Comparison of ENCODE assay signal across 1 cellular context in the genomic region with DNA sequence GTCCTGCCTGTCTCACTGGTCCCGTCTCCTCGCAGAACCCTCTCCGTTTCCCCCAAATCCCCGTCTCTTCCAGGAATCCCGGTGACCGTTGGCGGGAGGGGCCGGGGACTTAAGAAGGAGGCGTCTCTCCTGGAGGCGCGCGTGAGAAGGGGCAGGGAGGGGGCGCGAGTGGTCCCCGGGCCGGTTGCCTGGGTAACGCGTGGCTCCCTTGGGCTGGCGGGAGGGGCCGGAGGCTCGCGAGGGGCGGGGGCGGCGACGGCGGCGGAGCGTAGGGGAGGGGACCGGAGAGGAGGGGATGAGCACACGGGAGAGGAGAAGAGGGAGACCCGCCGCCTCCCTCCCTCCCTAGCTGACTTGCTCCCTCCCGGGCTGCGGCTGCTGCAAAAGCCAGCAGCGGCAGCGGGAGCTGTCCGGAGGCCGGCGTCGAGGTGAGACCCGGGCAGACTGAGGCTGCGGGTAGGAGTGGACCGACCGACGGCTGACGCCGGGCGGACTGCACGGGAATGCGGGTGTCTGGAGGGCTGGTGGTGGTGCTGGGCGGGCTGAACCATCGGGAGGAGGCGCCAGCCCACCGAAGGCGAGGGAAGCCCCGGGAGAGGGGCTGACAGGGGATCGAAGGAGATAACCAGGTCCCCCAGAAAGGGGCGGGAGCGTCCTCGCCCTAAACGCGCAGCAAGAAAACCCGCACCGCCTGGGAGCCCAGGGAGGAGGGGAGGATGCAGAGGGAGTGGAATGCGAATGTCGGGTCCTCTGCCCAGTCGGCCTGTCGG.
TF ChIP-seq lines count a peak whose summit lies in the region.

A gene (plus strand): TSS at position 298 of the 770 bp plus-strand sequence. CDS start 862 bp downstream, outside the sequence.

TF ChIP-seq in HepG2, 621 proteins besides CTCF, POLR2A, EP300 and RAD21 (continued from another document and continues in another):
- TF ChIP-seq, protein P1, sequence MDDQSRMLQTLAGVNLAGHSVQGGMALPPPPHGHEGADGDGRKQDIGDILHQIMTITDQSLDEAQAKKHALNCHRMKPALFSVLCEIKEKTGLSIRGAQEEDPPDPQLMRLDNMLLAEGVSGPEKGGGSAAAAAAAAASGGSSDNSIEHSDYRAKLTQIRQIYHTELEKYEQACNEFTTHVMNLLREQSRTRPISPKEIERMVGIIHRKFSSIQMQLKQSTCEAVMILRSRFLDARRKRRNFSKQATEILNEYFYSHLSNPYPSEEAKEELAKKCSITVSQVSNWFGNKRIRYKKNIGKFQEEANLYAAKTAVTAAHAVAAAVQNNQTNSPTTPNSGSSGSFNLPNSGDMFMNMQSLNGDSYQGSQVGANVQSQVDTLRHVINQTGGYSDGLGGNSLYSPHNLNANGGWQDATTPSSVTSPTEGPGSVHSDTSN (CRISPR knock-in tag; IDR thresholded peaks at IDR 0.05; ENCODE audit: borderline replicate concordance): no peak
- TF ChIP-seq ZBTB42 (CRISPR knock-in tag; IDR thresholded peaks at IDR 0.05) (no peak; the same call in 1 of the 2 replicates), MEIS1 (CRISPR knock-in tag; IDR thresholded peaks at IDR 0.05; ENCODE audit: borderline replicate concordance) (no peak), YY1 (IDR thresholded peaks at IDR 0.05; ENCODE audit: insufficient read depth, insufficient replicate concordance, low read depth, low read length) (peak; percentile 30), SP4 (CRISPR knock-in tag; IDR thresholded peaks at IDR 0.05) (0 out of 2 replicates have a peak, but pooled peaks have one; percentile 19), HCFC1 (IDR thresholded peaks at IDR 0.05; ENCODE audit: low read depth, low read length) (no peak), SOX5 (CRISPR knock-in tag; IDR thresholded peaks at IDR 0.05; ENCODE audit: borderline replicate concordance) (no peak), MIER3 (CRISPR knock-in tag; IDR thresholded peaks at IDR 0.05; ENCODE audit: borderline replicate concordance) (no peak), RBFOX2 (IDR thresholded peaks at IDR 0.05; ENCODE audit: low read depth, low read length) (no peak), FOXP1 (IDR thresholded peaks at IDR 0.05) (no peak), FOXP1 (CRISPR knock-in tag; IDR thresholded peaks at IDR 0.05) (no peak), FOXK1 (CRISPR knock-in tag; IDR thresholded peaks at IDR 0.05; ENCODE audit: borderline replicate concordance, low read depth) (no peak), KDM3A (CRISPR knock-in tag; IDR thresholded peaks at IDR 0.05; ENCODE audit: low read depth) (0 out of 2 replicates have a peak, but pooled peaks have one; percentile 6), NFIB (CRISPR knock-in tag; IDR thresholded peaks at IDR 0.05; ENCODE audit: borderline replicate concordance) (no peak), GATAD1 (CRISPR knock-in tag; IDR thresholded peaks at IDR 0.05) (peak; percentile 30; the same call in 1 of the 2 replicates), ZNF879 (CRISPR knock-in tag; IDR thresholded peaks at IDR 0.05) (peak; percentile 72), ZNF564 (CRISPR knock-in tag; IDR thresholded peaks at IDR 0.05) (0 out of 2 replicates have a peak, but pooled peaks have one; percentile 12), TBP (CRISPR knock-in tag; IDR thresholded peaks at IDR 0.05) (no peak), EHMT2 (IDR thresholded peaks at IDR 0.05; ENCODE audit: borderline replicate concordance, low read depth, low read length) (no peak), NFKBIZ (CRISPR knock-in tag; IDR thresholded peaks at IDR 0.05) (no peak), SATB2 (CRISPR knock-in tag; IDR thresholded peaks at IDR 0.05) (no peak), ZNF891 (CRISPR knock-in tag; IDR thresholded peaks at IDR 0.05) (0 out of 2 replicates have a peak, but pooled peaks have one; percentile 2), PHB2 (IDR thresholded peaks at IDR 0.05; ENCODE audit: partially characterized antibody) (no peak), AKAP8 (CRISPR knock-in tag; IDR thresholded peaks at IDR 0.05) (no peak), HNRNPH1 (optimal IDR thresholded peaks at IDR 0.05; ENCODE audit: low read depth, low read length) (no peak), ZNF253 (CRISPR knock-in tag; IDR thresholded peaks at IDR 0.05; ENCODE audit: borderline replicate concordance) (no peak), ZNF136 (CRISPR knock-in tag; IDR thresholded peaks at IDR 0.05; ENCODE audit: low read depth) (no peak), ZNF761 (CRISPR knock-in tag; conservative IDR thresholded peaks at IDR 0.05) (no peak), SUZ12 (IDR thresholded peaks at IDR 0.05; ENCODE audit: low read depth, low read length) (no peak), HNRNPL (IDR thresholded peaks at IDR 0.05; ENCODE audit: low read depth, low read length) (no peak), KLF15 (CRISPR knock-in tag; IDR thresholded peaks at IDR 0.05; ENCODE audit: borderline replicate concordance) (no peak), ZNF431 (CRISPR knock-in tag; IDR thresholded peaks at IDR 0.05; ENCODE audit: borderline replicate concordance, low read depth) (no peak), HNRNPK (IDR thresholded peaks at IDR 0.05; ENCODE audit: low read depth, low read length, poor library complexity, severe bottlenecking) (peak; percentile 35), ZNF569 (CRISPR knock-in tag; IDR thresholded peaks at IDR 0.05; ENCODE audit: borderline replicate concordance) (no peak), JARID2 (CRISPR knock-in tag; IDR thresholded peaks at IDR 0.05; ENCODE audit: insufficient replicate concordance) (no peak), ZNF432 (CRISPR knock-in tag; IDR thresholded peaks at IDR 0.05; ENCODE audit: borderline replicate concordance) (no peak), ZSCAN22 (CRISPR knock-in tag; IDR thresholded peaks at IDR 0.05) (no peak), ZBTB3 (CRISPR knock-in tag; IDR thresholded peaks at IDR 0.05; ENCODE audit: borderline replicate concordance, low read depth) (0 out of 2 replicates have a peak, but pooled peaks have one; percentile 24)
- TF ChIP-seq, protein P2, sequence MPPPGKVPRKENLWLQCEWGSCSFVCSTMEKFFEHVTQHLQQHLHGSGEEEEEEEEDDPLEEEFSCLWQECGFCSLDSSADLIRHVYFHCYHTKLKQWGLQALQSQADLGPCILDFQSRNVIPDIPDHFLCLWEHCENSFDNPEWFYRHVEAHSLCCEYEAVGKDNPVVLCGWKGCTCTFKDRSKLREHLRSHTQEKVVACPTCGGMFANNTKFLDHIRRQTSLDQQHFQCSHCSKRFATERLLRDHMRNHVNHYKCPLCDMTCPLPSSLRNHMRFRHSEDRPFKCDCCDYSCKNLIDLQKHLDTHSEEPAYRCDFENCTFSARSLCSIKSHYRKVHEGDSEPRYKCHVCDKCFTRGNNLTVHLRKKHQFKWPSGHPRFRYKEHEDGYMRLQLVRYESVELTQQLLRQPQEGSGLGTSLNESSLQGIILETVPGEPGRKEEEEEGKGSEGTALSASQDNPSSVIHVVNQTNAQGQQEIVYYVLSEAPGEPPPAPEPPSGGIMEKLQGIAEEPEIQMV (CRISPR knock-in tag; IDR thresholded peaks at IDR 0.05; ENCODE audit: low read depth): no peak
- TF ChIP-seq, protein P3, sequence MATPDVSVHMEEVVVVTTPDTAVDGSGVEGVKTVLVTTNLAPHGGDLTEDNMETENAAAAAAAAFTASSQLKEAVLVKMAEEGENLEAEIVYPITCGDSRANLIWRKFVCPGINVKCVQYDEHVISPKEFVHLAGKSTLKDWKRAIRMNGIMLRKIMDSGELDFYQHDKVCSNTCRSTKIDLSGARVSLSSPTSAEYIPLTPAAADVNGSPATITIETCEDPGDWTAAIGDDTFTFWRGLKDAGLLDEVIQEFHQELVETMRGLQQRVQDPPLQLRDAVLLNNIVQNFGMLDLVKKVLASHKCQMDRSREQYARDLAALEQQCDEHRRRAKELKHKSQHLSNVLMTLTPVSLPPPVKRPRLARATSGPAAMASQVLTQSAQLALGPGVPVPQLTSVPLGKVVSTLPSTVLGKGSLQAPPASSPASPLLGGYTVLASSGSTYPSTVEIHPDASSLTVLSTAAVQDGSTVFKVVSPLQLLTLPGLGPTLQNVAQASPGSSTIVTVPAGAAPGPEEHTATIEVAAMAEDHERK (CRISPR knock-in tag; IDR thresholded peaks at IDR 0.05; ENCODE audit: low read depth): no peak
- TF ChIP-seq, protein P4, sequence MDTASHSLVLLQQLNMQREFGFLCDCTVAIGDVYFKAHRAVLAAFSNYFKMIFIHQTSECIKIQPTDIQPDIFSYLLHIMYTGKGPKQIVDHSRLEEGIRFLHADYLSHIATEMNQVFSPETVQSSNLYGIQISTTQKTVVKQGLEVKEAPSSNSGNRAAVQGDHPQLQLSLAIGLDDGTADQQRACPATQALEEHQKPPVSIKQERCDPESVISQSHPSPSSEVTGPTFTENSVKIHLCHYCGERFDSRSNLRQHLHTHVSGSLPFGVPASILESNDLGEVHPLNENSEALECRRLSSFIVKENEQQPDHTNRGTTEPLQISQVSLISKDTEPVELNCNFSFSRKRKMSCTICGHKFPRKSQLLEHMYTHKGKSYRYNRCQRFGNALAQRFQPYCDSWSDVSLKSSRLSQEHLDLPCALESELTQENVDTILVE (CRISPR knock-in tag; IDR thresholded peaks at IDR 0.05): no peak
- TF ChIP-seq, protein P5, sequence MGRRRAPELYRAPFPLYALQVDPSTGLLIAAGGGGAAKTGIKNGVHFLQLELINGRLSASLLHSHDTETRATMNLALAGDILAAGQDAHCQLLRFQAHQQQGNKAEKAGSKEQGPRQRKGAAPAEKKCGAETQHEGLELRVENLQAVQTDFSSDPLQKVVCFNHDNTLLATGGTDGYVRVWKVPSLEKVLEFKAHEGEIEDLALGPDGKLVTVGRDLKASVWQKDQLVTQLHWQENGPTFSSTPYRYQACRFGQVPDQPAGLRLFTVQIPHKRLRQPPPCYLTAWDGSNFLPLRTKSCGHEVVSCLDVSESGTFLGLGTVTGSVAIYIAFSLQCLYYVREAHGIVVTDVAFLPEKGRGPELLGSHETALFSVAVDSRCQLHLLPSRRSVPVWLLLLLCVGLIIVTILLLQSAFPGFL (CRISPR knock-in tag; IDR thresholded peaks at IDR 0.05): no peak
- TF ChIP-seq, protein P6, sequence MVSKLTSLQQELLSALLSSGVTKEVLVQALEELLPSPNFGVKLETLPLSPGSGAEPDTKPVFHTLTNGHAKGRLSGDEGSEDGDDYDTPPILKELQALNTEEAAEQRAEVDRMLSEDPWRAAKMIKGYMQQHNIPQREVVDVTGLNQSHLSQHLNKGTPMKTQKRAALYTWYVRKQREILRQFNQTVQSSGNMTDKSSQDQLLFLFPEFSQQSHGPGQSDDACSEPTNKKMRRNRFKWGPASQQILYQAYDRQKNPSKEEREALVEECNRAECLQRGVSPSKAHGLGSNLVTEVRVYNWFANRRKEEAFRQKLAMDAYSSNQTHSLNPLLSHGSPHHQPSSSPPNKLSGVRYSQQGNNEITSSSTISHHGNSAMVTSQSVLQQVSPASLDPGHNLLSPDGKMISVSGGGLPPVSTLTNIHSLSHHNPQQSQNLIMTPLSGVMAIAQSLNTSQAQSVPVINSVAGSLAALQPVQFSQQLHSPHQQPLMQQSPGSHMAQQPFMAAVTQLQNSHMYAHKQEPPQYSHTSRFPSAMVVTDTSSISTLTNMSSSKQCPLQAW (CRISPR knock-in tag; IDR thresholded peaks at IDR 0.05): no peak
- TF ChIP-seq, protein P7, sequence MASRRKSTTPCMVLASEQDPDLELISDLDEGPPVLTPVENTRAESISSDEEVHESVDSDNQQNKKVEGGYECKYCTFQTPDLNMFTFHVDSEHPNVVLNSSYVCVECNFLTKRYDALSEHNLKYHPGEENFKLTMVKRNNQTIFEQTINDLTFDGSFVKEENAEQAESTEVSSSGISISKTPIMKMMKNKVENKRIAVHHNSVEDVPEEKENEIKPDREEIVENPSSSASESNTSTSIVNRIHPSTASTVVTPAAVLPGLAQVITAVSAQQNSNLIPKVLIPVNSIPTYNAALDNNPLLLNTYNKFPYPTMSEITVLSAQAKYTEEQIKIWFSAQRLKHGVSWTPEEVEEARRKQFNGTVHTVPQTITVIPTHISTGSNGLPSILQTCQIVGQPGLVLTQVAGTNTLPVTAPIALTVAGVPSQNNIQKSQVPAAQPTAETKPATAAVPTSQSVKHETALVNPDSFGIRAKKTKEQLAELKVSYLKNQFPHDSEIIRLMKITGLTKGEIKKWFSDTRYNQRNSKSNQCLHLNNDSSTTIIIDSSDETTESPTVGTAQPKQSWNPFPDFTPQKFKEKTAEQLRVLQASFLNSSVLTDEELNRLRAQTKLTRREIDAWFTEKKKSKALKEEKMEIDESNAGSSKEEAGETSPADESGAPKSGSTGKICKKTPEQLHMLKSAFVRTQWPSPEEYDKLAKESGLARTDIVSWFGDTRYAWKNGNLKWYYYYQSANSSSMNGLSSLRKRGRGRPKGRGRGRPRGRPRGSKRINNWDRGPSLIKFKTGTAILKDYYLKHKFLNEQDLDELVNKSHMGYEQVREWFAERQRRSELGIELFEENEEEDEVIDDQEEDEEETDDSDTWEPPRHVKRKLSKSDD (CRISPR knock-in tag; IDR thresholded peaks at IDR 0.05; ENCODE audit: low read depth): no peak
- TF ChIP-seq, protein P8, sequence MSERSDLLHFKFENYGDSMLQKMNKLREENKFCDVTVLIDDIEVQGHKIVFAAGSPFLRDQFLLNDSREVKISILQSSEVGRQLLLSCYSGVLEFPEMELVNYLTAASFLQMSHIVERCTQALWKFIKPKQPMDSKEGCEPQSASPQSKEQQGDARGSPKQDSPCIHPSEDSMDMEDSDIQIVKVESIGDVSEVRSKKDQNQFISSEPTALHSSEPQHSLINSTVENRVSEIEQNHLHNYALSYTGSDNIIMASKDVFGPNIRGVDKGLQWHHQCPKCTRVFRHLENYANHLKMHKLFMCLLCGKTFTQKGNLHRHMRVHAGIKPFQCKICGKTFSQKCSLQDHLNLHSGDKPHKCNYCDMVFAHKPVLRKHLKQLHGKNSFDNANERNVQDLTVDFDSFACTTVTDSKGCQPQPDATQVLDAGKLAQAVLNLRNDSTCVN (CRISPR knock-in tag; IDR thresholded peaks at IDR 0.05; ENCODE audit: borderline replicate concordance): no peak
- TF ChIP-seq, protein P9, sequence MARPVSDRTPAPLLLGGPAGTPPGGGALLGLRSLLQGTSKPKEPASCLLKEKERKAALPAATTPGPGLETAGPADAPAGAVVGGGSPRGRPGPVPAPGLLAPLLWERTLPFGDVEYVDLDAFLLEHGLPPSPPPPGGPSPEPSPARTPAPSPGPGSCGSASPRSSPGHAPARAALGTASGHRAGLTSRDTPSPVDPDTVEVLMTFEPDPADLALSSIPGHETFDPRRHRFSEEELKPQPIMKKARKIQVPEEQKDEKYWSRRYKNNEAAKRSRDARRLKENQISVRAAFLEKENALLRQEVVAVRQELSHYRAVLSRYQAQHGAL (CRISPR knock-in tag; IDR thresholded peaks at IDR 0.05; ENCODE audit: not compliant biosample characterization): no peak
- TF ChIP-seq, protein P10, sequence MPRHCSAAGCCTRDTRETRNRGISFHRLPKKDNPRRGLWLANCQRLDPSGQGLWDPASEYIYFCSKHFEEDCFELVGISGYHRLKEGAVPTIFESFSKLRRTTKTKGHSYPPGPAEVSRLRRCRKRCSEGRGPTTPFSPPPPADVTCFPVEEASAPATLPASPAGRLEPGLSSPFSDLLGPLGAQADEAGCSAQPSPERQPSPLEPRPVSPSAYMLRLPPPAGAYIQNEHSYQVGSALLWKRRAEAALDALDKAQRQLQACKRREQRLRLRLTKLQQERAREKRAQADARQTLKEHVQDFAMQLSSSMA (CRISPR knock-in tag; IDR thresholded peaks at IDR 0.05): 0 out of 2 replicates have a peak, but pooled peaks have one; percentile 70
- TF ChIP-seq, protein P11, sequence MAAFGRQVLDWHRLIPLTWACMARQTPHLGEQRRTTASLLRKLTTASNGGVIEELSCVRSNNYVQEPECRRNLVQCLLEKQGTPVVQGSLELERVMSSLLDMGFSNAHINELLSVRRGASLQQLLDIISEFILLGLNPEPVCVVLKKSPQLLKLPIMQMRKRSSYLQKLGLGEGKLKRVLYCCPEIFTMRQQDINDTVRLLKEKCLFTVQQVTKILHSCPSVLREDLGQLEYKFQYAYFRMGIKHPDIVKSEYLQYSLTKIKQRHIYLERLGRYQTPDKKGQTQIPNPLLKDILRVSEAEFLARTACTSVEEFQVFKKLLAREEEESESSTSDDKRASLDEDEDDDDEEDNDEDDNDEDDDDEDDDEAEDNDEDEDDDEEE (CRISPR knock-in tag; IDR thresholded peaks at IDR 0.05): no peak
